ENCODE assay signal across 1 cellular context in the genomic region with DNA sequence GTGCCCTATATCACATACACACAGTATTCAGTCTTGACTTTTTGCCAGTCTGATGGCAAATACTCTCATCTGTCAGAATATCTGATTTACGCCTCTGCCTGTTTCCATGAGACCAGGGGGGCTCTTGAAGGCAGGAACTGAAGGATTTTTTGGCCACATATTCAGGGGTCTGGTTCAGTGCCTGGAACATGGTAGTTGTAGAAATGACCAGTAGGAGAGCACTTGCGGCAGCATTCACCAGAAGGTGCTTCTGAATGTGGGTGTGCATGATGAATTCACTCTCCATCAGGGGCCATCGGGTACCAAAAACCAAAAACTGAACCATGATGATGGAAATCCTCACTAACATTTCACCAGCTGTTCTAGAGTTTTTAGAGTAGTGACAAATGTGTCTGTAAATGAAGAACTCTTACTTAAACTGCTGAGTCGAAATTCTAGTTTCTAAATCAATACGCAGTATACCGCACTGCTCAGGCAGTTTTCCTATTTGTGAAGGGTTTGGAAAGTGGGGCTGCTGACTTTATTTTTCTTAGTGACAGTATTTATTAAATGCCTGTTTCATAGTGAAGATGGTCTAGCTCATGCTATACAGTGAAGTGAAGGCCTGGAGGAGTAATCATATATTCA.
TF ChIP-seq lines count a peak whose summit lies in the region.

No MANE protein-coding gene starts in this region.

TF ChIP-seq in GM12878, 131 proteins besides CTCF, POLR2A, EP300 and RAD21:
- no peak for TF ChIP-seq RELB (IDR thresholded peaks at IDR 0.05; ENCODE audit: low read depth)
- TF ChIP-seq ESRRA (IDR thresholded peaks at IDR 0.05; ENCODE audit: low read length), result no peak
